8 cellular contexts compared by ENCODE assay signal in the genomic region with DNA sequence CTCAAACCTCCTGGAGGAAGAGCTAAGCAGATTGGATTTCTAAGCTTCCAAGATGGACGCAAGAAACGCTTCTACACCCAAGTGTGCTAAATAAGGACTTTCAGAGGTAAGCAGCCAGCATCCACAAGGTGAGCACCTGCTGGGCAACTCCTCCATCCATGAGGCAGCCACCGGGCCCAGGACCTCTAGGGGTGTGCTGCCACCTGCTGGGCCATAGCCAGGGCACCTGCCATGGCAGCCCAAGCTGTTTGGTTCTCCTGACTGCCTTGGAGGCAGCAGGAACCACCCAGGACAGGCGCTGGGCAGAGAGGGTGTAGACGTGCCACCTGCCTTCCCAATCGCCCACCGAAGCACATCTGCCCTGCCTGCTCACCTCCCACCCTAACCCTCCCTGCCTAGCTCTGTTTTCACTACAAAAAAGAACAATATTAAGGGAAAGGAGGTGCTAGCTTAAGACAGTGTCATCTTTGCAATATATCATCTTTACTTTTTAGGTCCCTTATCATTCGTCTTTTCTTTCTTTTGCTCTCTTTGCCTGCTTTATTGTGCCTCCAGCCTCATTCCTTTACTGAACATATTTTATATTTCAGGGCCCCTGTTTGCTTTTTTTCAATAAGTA. TPM values are rescaled to one million over a fixed set of nuclear protein-coding genes. Genes with fewer than 3 reads are reported as not detected.
DNase-seq lines count a peak whose midpoint lies in the region; ATAC-seq, FAIRE-seq and TF ChIP-seq lines count a peak whose summit lies in the region.

No MANE protein-coding gene starts in this region.

- H3K9me3 Mint-ChIP-seq in activated CD4-positive, alpha-beta memory T cell treated with anti-CD3 and anti-CD28 coated beads, Interleukin-2, amount 10 ng/mL, durations not matched to agents 7 days and 5 days = no peaks in the 10 kb centered on the region

- no TSS peak for BruUV-seq in endothelial cell of umbilical vein (replicated peaks; lab: Mats Ljungman, UMichigan)

- peak; percentile 73 for FAIRE-seq in endothelial cell of umbilical vein (lab: Jason Lieb, UNC)

- dilution Hi-C loops in endothelial cell of umbilical vein (cut with MboI; ENCODE audit: extremely low pct_ligation_motif_present, low sequenced_read_pairs) = no loop called here

- no peaks in the 10 kb centered on the region for H3K27me3 Mint-ChIP-seq in activated CD4-positive, alpha-beta memory T cell treated with anti-CD3 and anti-CD28 coated beads, Interleukin-2, amount 10 ng/mL, durations not matched to agents 7 days and 5 days

- CTCF ChIA-PET in activated CD4-positive, alpha-beta memory T cell treated with anti-CD3 and anti-CD28 coated beads, Interleukin-2, amount 10 ng/mL, durations not matched to agents 7 days and 5 days (lab: Charles Lee) = interaction anchor here (0.5 to 4.1 kb wide), 33 partner anchors 9 to 541 kb away, joined by 3 to 44 read pairs (median 6); partner anchors contain the start of genes DNAJC17, GCHFR, RAD51 and RPUSD2
- CTCF ChIA-PET in endothelial cell of umbilical vein (lab: Charles Lee) = interaction anchor here (0.6 to 1.9 kb wide), 28 partner anchors 9 to 263 kb away, joined by 3 to 39 read pairs (median 6); partner anchors contain the start of genes C15orf62, CCDC32, DNAJC17 and GCHFR

- peak; percentile 49 for DNase-seq in NCI-H510A (lab: John Stamatoyannopoulos, UW)
- DNase-seq in activated CD4-positive, alpha-beta memory T cell treated with anti-CD3 and anti-CD28 coated beads, Interleukin-2, amount 10 ng/mL, durations not matched to agents 7 days and 5 days = peak; percentile 84
- peak; percentile 63 for DNase-seq in endothelial cell of umbilical vein (ENCODE audit: low read depth, low spot score)
- peak; percentile 75 for DNase-seq in prostate gland (ENCODE audit: low spot score)
- no peak for DNase-seq in DMS114 treated with DMSO at 0.1 percent for 48 hours (lab: John Stamatoyannopoulos, UW; ENCODE audit: unreplicated experiment)

- peaks cover 9% of the 10 kb centered on the region for H3K36me3 Mint-ChIP-seq in activated CD4-positive, alpha-beta memory T cell treated with anti-CD3 and anti-CD28 coated beads, Interleukin-2, amount 10 ng/mL, durations not matched to agents 7 days and 5 days (ENCODE audit: low read depth)

- H3K4me3 Mint-ChIP-seq in activated CD4-positive, alpha-beta memory T cell treated with anti-CD3 and anti-CD28 coated beads, Interleukin-2, amount 10 ng/mL, durations not matched to agents 7 days and 5 days = no peak overlapping the region

- ATAC-seq in HG02763 (IDR thresholded peaks at IDR 0.05; ENCODE audit: unreplicated experiment) = peak; percentile 84
- no peak for ATAC-seq in GM18858 (IDR thresholded peaks at IDR 0.05; ENCODE audit: unreplicated experiment)

- H3K27ac ChIP-seq in endothelial cell of umbilical vein (ENCODE audit: insufficient read depth, low read depth, low read length) (no peak overlapping the region), prostate gland (no peak overlapping the region)

- TF ChIP-seq CTCF in GM12801 (IDR thresholded peaks at IDR 0.05; ENCODE audit: extremely low read depth, insufficient read length) = peak; percentile 58
- TF ChIP-seq CTCF in endothelial cell of umbilical vein (IDR thresholded peaks at IDR 0.05; ENCODE audit: extremely low read depth in 1 of 2, insufficient read depth in 1 of 2, low read depth in 1 of 2, low read length in 2 of 2) = peak; percentile 61 to 88
- peak; percentile 44 to 89 (median 76) for TF ChIP-seq CTCF in prostate gland (IDR thresholded peaks at IDR 0.05)

- H3K27me3 ChIP-seq in endothelial cell of umbilical vein (ENCODE audit: control insufficient read depth in 2 of 2, insufficient read depth in 2 of 2, low read length in 2 of 2) = no peaks in the 10 kb centered on the region
- no peaks in the 10 kb centered on the region for H3K27me3 ChIP-seq in prostate gland (replicated peaks; ENCODE audit: insufficient read depth)

- H2AFZ ChIP-seq in endothelial cell of umbilical vein (ENCODE audit: low read depth, low read length) = no peak overlapping the region

- intact Hi-C loops in endothelial cell of umbilical vein (cut with micrococcal nuclease) (loop anchor here (1.0 to 2.0 kb wide), 3 partner anchors 36 to 103 kb away; no protein-coding TSS in a partner anchor), prostate gland (cut with DNase I) (no loop called here)

- POLR2A ChIA-PET in activated CD4-positive, alpha-beta memory T cell treated with anti-CD3 and anti-CD28 coated beads, Interleukin-2, amount 10 ng/mL, durations not matched to agents 7 days and 5 days (lab: Charles Lee) = interaction anchor here (1.1 to 2.0 kb wide), 8 partner anchors 13 to 213 kb away, joined by 3 to 8 read pairs (median 5); partner anchors contain the start of genes C15orf62, GCHFR, RAD51 and RPUSD2
- POLR2A ChIA-PET in endothelial cell of umbilical vein (lab: Charles Lee) = no interaction called here

- H3K4me2 ChIP-seq in endothelial cell of umbilical vein (ENCODE audit: insufficient read depth, low read length) = no peak overlapping the region

- no peak overlapping the region for H3K27ac Mint-ChIP-seq in activated CD4-positive, alpha-beta memory T cell treated with anti-CD3 and anti-CD28 coated beads, Interleukin-2, amount 10 ng/mL, durations not matched to agents 7 days and 5 days

- no peaks in the 10 kb centered on the region for H4K20me1 ChIP-seq in endothelial cell of umbilical vein (replicated peaks; ENCODE audit: control insufficient read depth, extremely low read depth, insufficient read depth, low read length)

- H3K4me1 Mint-ChIP-seq in activated CD4-positive, alpha-beta memory T cell treated with anti-CD3 and anti-CD28 coated beads, Interleukin-2, amount 10 ng/mL, durations not matched to agents 7 days and 5 days = peaks cover 16% of the 10 kb centered on the region

- H3K9me1 ChIP-seq in endothelial cell of umbilical vein (replicated peaks; ENCODE audit: control insufficient read depth, extremely low read depth, insufficient read depth, low read length) = no peaks in the 10 kb centered on the region

- H3K9ac ChIP-seq in endothelial cell of umbilical vein (replicated peaks; ENCODE audit: extremely low read depth, insufficient read depth, low read length) = no peak overlapping the region

- TF ChIP-seq POLR2A in endothelial cell of umbilical vein (IDR thresholded peaks at IDR 0.05; ENCODE audit: low read depth, low read length) = no peak
- no peak for TF ChIP-seq POLR2A in prostate gland (IDR thresholded peaks at IDR 0.05)

- H3K4me1 ChIP-seq in endothelial cell of umbilical vein (ENCODE audit: control insufficient read depth, extremely low read depth, insufficient read depth, low read length) = peaks cover 11% of the 10 kb centered on the region
- peaks cover 16% of the 10 kb centered on the region for H3K4me1 ChIP-seq in prostate gland (replicated peaks)

- WGBS in prostate gland = 51% methylated on average over 8 of the region's 8 CpGs

- H3K4me3 ChIP-seq in endothelial cell of umbilical vein (replicated peaks in 1 of 3; ENCODE audit: insufficient read depth in 1 of 3, low read depth in 1 of 3, low read length in 3 of 3) (no peak overlapping the region), prostate gland (no peak overlapping the region)

- peaks cover 9% of the 10 kb centered on the region for H3K79me2 ChIP-seq in endothelial cell of umbilical vein (ENCODE audit: control insufficient read depth, insufficient read depth, low read length)

- H3K9me3 ChIP-seq in endothelial cell of umbilical vein (replicated peaks; ENCODE audit: control insufficient read depth, insufficient read depth, low read length) = no peaks in the 10 kb centered on the region
- H3K9me3 ChIP-seq in prostate gland = no peaks in the 10 kb centered on the region

- peaks cover 0 to 6% of the 10 kb centered on the region in 2 experiments for H3K36me3 ChIP-seq in endothelial cell of umbilical vein (ENCODE audit: control insufficient read depth in 2 of 2, extremely low read depth in 1 of 2, insufficient read depth in 2 of 2, low read length in 2 of 2)
- H3K36me3 ChIP-seq in prostate gland = peaks cover 0 to 4% of the 10 kb centered on the region in 2 donors

RNA-seq across cellular contexts. Expression of gene C15orf62, which starts 12.9 kb away (rescaled TPM):
- total RNA-seq in activated CD4-positive, alpha-beta memory T cell treated with anti-CD3 and anti-CD28 coated beads, Interleukin-2, amount 10 ng/mL, durations not matched to agents 7 days and 5 days = 1 to 10 TPM; 1.1 to 1.2 TPM
- 0.38 and 0.44 TPM in 2 replicates for total RNA-seq in endothelial cell of umbilical vein
- polyA plus RNA-seq in endothelial cell of umbilical vein = 0.12 and 0.16 TPM in 2 replicates
- polyA plus RNA-seq in endothelial cell of umbilical vein (2011; cell fraction: cytosol; rRNA removed) = 0.08 and 0.11 TPM in 2 replicates
- polyA plus RNA-seq in endothelial cell of umbilical vein (2011; cell fraction: nucleus; rRNA removed) = 0.12 and 0.15 TPM in 2 replicates
- polyA plus RNA-seq in endothelial cell of umbilical vein (2012) = 0.55 and 0.58 TPM in 2 replicates
- 0.19 TPM in 1 of 2 replicates, not detected in the other for polyA minus RNA-seq in endothelial cell of umbilical vein
- polyA minus RNA-seq in endothelial cell of umbilical vein (2011; cell fraction: cytosol; rRNA and poly(A)+ RNA removed) = 1.2 TPM
- polyA minus RNA-seq in endothelial cell of umbilical vein (2011; cell fraction: nucleus; rRNA and poly(A)+ RNA removed) = not detected in 2 replicates
- 1 to 10 TPM in 1 of 2 donors, under 1 TPM in 1; 0.51 to 1.3 TPM for total RNA-seq in prostate gland

RNA-seq across cellular contexts. Expression of gene GCHFR, which starts 18.9 kb away (rescaled TPM):
- total RNA-seq in activated CD4-positive, alpha-beta memory T cell treated with anti-CD3 and anti-CD28 coated beads, Interleukin-2, amount 10 ng/mL, durations not matched to agents 7 days and 5 days = 10 to 100 TPM; 39.4 to 39.6 TPM
- total RNA-seq in endothelial cell of umbilical vein (5.5 and 6.3 TPM in 2 replicates), prostate gland (10 to 100 TPM; 14.3 to 61.3 TPM)
- 14.2 and 17.0 TPM in 2 replicates for polyA plus RNA-seq in endothelial cell of umbilical vein
- 5.8 and 7.0 TPM in 2 replicates for polyA plus RNA-seq in endothelial cell of umbilical vein (2011; cell fraction: cytosol; rRNA removed)
- polyA plus RNA-seq in endothelial cell of umbilical vein (2011; cell fraction: nucleus; rRNA removed) = 1.3 and 1.7 TPM in 2 replicates
- polyA plus RNA-seq in endothelial cell of umbilical vein (2012) = 3.1 and 3.4 TPM in 2 replicates
- polyA minus RNA-seq in endothelial cell of umbilical vein = 0.64 and 1.5 TPM in 2 replicates
- polyA minus RNA-seq in endothelial cell of umbilical vein (2011; cell fraction: cytosol; rRNA and poly(A)+ RNA removed) = 75.0 TPM
- 1.7 and 2.5 TPM in 2 replicates for polyA minus RNA-seq in endothelial cell of umbilical vein (2011; cell fraction: nucleus; rRNA and poly(A)+ RNA removed)

RNA-seq across cellular contexts. Expression of gene ZFYVE19, which starts 24.2 kb away (rescaled TPM):
- 10 to 100 TPM; 27.2 to 29.8 TPM for total RNA-seq in activated CD4-positive, alpha-beta memory T cell treated with anti-CD3 and anti-CD28 coated beads, Interleukin-2, amount 10 ng/mL, durations not matched to agents 7 days and 5 days
- 24.8 and 29.7 TPM in 2 replicates for total RNA-seq in endothelial cell of umbilical vein
- polyA plus RNA-seq in endothelial cell of umbilical vein = 47.2 and 55.4 TPM in 2 replicates
- polyA plus RNA-seq in endothelial cell of umbilical vein (2011; cell fraction: cytosol; rRNA removed) = 52.3 and 52.6 TPM in 2 replicates
- 190 and 203 TPM in 2 replicates for polyA plus RNA-seq in endothelial cell of umbilical vein (2011; cell fraction: nucleus; rRNA removed)
- polyA plus RNA-seq in endothelial cell of umbilical vein (2012) = 19.3 and 24.1 TPM in 2 replicates
- polyA minus RNA-seq in endothelial cell of umbilical vein = 27.3 and 33.5 TPM in 2 replicates
- polyA minus RNA-seq in endothelial cell of umbilical vein (2011; cell fraction: cytosol; rRNA and poly(A)+ RNA removed) = 18.5 TPM
- 17.6 and 25.4 TPM in 2 replicates for polyA minus RNA-seq in endothelial cell of umbilical vein (2011; cell fraction: nucleus; rRNA and poly(A)+ RNA removed)
- 10 to 100 TPM; 39.8 to 43.3 TPM for total RNA-seq in prostate gland

RNA-seq across cellular contexts. Expression of gene DNAJC17, which starts 24.6 kb away (rescaled TPM):
- total RNA-seq in activated CD4-positive, alpha-beta memory T cell treated with anti-CD3 and anti-CD28 coated beads, Interleukin-2, amount 10 ng/mL, durations not matched to agents 7 days and 5 days = 10 to 100 TPM; 35.8 to 37.8 TPM
- total RNA-seq in endothelial cell of umbilical vein = 42.6 and 46.4 TPM in 2 replicates
- polyA plus RNA-seq in endothelial cell of umbilical vein = 30.7 and 43.2 TPM in 2 replicates
- 60.5 and 64.7 TPM in 2 replicates for polyA plus RNA-seq in endothelial cell of umbilical vein (2011; cell fraction: cytosol; rRNA removed)
- polyA plus RNA-seq in endothelial cell of umbilical vein (2011; cell fraction: nucleus; rRNA removed) = 98.3 and 125 TPM in 2 replicates
- polyA plus RNA-seq in endothelial cell of umbilical vein (2012) = 24.9 and 29.7 TPM in 2 replicates
- polyA minus RNA-seq in endothelial cell of umbilical vein = 21.5 and 25.7 TPM in 2 replicates
- polyA minus RNA-seq in endothelial cell of umbilical vein (2011; cell fraction: cytosol; rRNA and poly(A)+ RNA removed) = 18.1 TPM
- polyA minus RNA-seq in endothelial cell of umbilical vein (2011; cell fraction: nucleus; rRNA and poly(A)+ RNA removed) = 13.8 and 19.4 TPM in 2 replicates
- total RNA-seq in prostate gland = 10 to 100 TPM; 29.2 to 29.6 TPM

RNA-seq across cellular contexts. Expression of gene RMDN3, which starts 27.7 kb away (rescaled TPM):
- total RNA-seq in activated CD4-positive, alpha-beta memory T cell treated with anti-CD3 and anti-CD28 coated beads, Interleukin-2, amount 10 ng/mL, durations not matched to agents 7 days and 5 days = 10 to 100 TPM; 28.4 to 30.5 TPM
- total RNA-seq in endothelial cell of umbilical vein (35.9 and 37.2 TPM in 2 replicates), prostate gland (10 to 100 TPM; 28.2 to 31.9 TPM)
- polyA plus RNA-seq in endothelial cell of umbilical vein = 17.6 and 20.1 TPM in 2 replicates
- 26.5 and 28.2 TPM in 2 replicates for polyA plus RNA-seq in endothelial cell of umbilical vein (2011; cell fraction: cytosol; rRNA removed)
- polyA plus RNA-seq in endothelial cell of umbilical vein (2011; cell fraction: nucleus; rRNA removed) = 37.1 and 37.7 TPM in 2 replicates
- polyA plus RNA-seq in endothelial cell of umbilical vein (2012) = 28.0 and 31.1 TPM in 2 replicates
- polyA minus RNA-seq in endothelial cell of umbilical vein = 20.7 and 20.9 TPM in 2 replicates
- 34.8 TPM for polyA minus RNA-seq in endothelial cell of umbilical vein (2011; cell fraction: cytosol; rRNA and poly(A)+ RNA removed)
- 6.7 and 7.8 TPM in 2 replicates for polyA minus RNA-seq in endothelial cell of umbilical vein (2011; cell fraction: nucleus; rRNA and poly(A)+ RNA removed)
